ENCODE assay signal across 1 cellular context in the genomic region with DNA sequence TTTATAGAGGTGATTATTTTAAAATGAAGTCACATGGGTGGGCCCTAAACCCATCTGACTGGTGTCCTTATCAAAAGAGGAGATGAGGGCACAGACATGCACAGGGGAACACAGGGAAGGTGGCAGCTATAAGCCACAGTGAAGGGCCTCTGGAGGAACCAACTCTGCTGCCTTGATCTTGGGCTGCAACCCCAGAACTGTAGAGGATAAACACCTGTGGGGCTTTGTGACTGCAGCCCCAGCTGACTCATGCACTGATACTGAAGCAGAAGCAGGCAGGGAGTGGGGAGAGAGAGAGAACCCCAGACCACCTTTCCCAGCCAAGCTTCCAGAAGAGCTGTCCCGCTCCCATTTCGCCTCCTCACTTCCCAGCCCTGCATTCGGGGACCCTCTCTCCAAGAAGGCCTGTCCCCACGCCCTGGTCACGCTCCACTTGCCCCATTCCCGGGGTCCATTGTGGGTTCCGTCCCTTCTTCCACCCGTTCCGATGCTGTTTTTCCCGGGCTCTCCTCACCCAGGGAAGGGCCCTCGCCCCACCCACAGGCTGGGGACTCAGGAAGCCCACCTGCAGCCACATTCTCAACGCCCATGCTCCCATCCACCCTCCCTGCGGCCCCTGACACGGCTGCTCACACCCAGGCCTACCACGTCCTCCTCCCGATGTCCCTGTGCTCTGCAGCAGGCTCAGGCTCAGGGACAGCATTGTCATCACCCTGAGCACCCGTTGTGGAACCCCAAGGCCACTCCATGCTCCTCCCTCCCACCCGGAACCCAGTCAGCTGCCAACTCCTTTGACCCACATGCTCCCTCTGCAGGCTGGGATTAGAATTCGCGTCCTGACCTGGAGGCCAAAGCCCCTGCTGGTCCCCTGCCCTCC.
TF ChIP-seq lines count a peak whose summit lies in the region.

No MANE protein-coding gene starts in this region.

TF ChIP-seq in HepG2, 621 proteins besides CTCF, POLR2A, EP300 and RAD21 (continued from another document):
- TF ChIP-seq IRF9 (CRISPR knock-in tag; IDR thresholded peaks at IDR 0.05; ENCODE audit: borderline replicate concordance) = peak; percentile 43; the same call in 1 of the 2 replicates
- no peak for TF ChIP-seq PREB (CRISPR knock-in tag; IDR thresholded peaks at IDR 0.05)
- TF ChIP-seq, protein P1, sequence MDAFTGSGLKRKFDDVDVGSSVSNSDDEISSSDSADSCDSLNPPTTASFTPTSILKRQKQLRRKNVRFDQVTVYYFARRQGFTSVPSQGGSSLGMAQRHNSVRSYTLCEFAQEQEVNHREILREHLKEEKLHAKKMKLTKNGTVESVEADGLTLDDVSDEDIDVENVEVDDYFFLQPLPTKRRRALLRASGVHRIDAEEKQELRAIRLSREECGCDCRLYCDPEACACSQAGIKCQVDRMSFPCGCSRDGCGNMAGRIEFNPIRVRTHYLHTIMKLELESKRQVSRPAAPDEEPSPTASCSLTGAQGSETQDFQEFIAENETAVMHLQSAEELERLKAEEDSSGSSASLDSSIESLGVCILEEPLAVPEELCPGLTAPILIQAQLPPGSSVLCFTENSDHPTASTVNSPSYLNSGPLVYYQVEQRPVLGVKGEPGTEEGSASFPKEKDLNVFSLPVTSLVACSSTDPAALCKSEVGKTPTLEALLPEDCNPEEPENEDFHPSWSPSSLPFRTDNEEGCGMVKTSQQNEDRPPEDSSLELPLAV (CRISPR knock-in tag; conservative IDR thresholded peaks at IDR 0.05; ENCODE audit: low read depth) = no peak
- no peak for TF ChIP-seq MATR3 (CRISPR knock-in tag; IDR thresholded peaks at IDR 0.05)
- peak; percentile 71 for TF ChIP-seq SMC3 (IDR thresholded peaks at IDR 0.05; ENCODE audit: low read length)
- no peak for TF ChIP-seq KMT2B (CRISPR knock-in tag; IDR thresholded peaks at IDR 0.05)
- TF ChIP-seq, protein P2, sequence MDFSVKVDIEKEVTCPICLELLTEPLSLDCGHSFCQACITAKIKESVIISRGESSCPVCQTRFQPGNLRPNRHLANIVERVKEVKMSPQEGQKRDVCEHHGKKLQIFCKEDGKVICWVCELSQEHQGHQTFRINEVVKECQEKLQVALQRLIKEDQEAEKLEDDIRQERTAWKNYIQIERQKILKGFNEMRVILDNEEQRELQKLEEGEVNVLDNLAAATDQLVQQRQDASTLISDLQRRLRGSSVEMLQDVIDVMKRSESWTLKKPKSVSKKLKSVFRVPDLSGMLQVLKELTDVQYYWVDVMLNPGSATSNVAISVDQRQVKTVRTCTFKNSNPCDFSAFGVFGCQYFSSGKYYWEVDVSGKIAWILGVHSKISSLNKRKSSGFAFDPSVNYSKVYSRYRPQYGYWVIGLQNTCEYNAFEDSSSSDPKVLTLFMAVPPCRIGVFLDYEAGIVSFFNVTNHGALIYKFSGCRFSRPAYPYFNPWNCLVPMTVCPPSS (IDR thresholded peaks at IDR 0.05) = no peak
- TF ChIP-seq SOX5 (CRISPR knock-in tag; IDR thresholded peaks at IDR 0.05; ENCODE audit: borderline replicate concordance) = no peak
- no peak for TF ChIP-seq JARID2 (CRISPR knock-in tag; IDR thresholded peaks at IDR 0.05; ENCODE audit: insufficient replicate concordance)
- TF ChIP-seq ZNF577 (CRISPR knock-in tag; IDR thresholded peaks at IDR 0.05; ENCODE audit: borderline replicate concordance, low read depth) = no peak
- TF ChIP-seq PHF8 (CRISPR knock-in tag; IDR thresholded peaks at IDR 0.05) = no peak
- no peak for TF ChIP-seq SCMH1 (CRISPR knock-in tag; IDR thresholded peaks at IDR 0.05; ENCODE audit: borderline replicate concordance)
- TF ChIP-seq NCOA2 (CRISPR knock-in tag; IDR thresholded peaks at IDR 0.05) = no peak
- TF ChIP-seq BORCS8-MEF2B (CRISPR knock-in tag; IDR thresholded peaks at IDR 0.05) = peak; percentile 64; the same call in 1 of the 2 replicates
- TF ChIP-seq TEAD3 (CRISPR knock-in tag; optimal IDR thresholded peaks at IDR 0.05; ENCODE audit: borderline replicate concordance) = peak; percentile 30
- TF ChIP-seq NR2C2 (CRISPR knock-in tag; IDR thresholded peaks at IDR 0.05; ENCODE audit: borderline replicate concordance) = no peak
- TF ChIP-seq ZNF230 (CRISPR knock-in tag; IDR thresholded peaks at IDR 0.05) = no peak
- no peak for TF ChIP-seq ZNF615 (CRISPR knock-in tag; IDR thresholded peaks at IDR 0.05; ENCODE audit: borderline replicate concordance)
- no peak for TF ChIP-seq GFI1 (CRISPR knock-in tag; IDR thresholded peaks at IDR 0.05; ENCODE audit: borderline replicate concordance)
- TF ChIP-seq HINFP (CRISPR knock-in tag; IDR thresholded peaks at IDR 0.05; ENCODE audit: low read depth) = no peak
- TF ChIP-seq KDM5A (IDR thresholded peaks at IDR 0.05; ENCODE audit: borderline replicate concordance, low read length) = no peak
- no peak for TF ChIP-seq TARDBP (CRISPR knock-in tag; IDR thresholded peaks at IDR 0.05)
- TF ChIP-seq FOSL2 (CRISPR knock-in tag; IDR thresholded peaks at IDR 0.05) = peak; percentile 47; the same call in 1 of the 2 replicates
- no peak for TF ChIP-seq KAT7 (CRISPR knock-in tag; IDR thresholded peaks at IDR 0.05; ENCODE audit: borderline replicate concordance)
- TF ChIP-seq ZNF331 (CRISPR knock-in tag; IDR thresholded peaks at IDR 0.05) = peak; percentile 78; the same call in 1 of the 2 replicates
- TF ChIP-seq TBX2 (CRISPR knock-in tag; IDR thresholded peaks at IDR 0.05; ENCODE audit: borderline replicate concordance) = peak; percentile 56; the same call in 1 of the 2 replicates
- peak; percentile 21; the same call in 1 of the 2 replicates for TF ChIP-seq FOXO1 (CRISPR knock-in tag; IDR thresholded peaks at IDR 0.05)
- no peak for TF ChIP-seq ZNF33A (CRISPR knock-in tag; IDR thresholded peaks at IDR 0.05; ENCODE audit: borderline replicate concordance)
- TF ChIP-seq RARG (CRISPR knock-in tag; IDR thresholded peaks at IDR 0.05; ENCODE audit: low read depth) = no peak
- TF ChIP-seq AGO1 (IDR thresholded peaks at IDR 0.05; ENCODE audit: low read depth, low read length, poor library complexity, severe bottlenecking) = no peak
- no peak for TF ChIP-seq MZF1 (CRISPR knock-in tag; IDR thresholded peaks at IDR 0.05; ENCODE audit: borderline replicate concordance)
- no peak for TF ChIP-seq ZNF280D (CRISPR knock-in tag; IDR thresholded peaks at IDR 0.05)
